In genomic region chr11:11973361-11973800, GRCh38 we compare ENCODE assay signal across 12 cellular contexts. TPM values are rescaled to one million over a fixed set of nuclear protein-coding genes. Genes with fewer than 3 reads are reported as not detected.
DNase-seq lines count a peak whose midpoint lies in the region; ATAC-seq and TF ChIP-seq lines count a peak whose summit lies in the region.
"Had no signal": no experiment of that assay in that cellular context is flagged by ENCODE, and none has a peak within 500 bp of the region (broad histone marks: within the 10 kb centered on the region; RNA-seq: fewer than 3 reads in every experiment).

No MANE protein-coding gene starts in this region.

- ATAC-seq in right lobe of liver, result peak; percentile 49 to 69 (median 60)
- ATAC-seq: effector memory CD8-positive, alpha-beta T cell had no signal

- H3K4me1 Mint-ChIP-seq in endothelial cell (ENCODE audit: unreplicated experiment) (peaks cover 27% of the 10 kb centered on the region), nephron progenitor cell (peaks cover 47% of the 10 kb centered on the region)

- H3K27ac Mint-ChIP-seq in endothelial cell (ENCODE audit: unreplicated experiment) (no peak overlapping the region), nephron progenitor cell (no peak overlapping the region)
- H3K27ac Mint-ChIP-seq: activated CD4-positive, alpha-beta T cell treated with anti-CD3 and anti-CD28 coated beads, Interleukin-2, amount 10 ng/mL, durations not matched to agents 7 days and 5 days; effector memory CD8-positive, alpha-beta T cell had no signal

- intact Hi-C loops in right lobe of liver (cut with DNase I), result no loop called here

- H3K4me3 ChIP-seq in right lobe of liver (no peak overlapping the region), skeletal muscle tissue (ENCODE audit: low read length in 3 of 3) (peak overlapping the region in 1 of 3 donors; percentile 49)

- no peaks in the 10 kb centered on the region for H3K27me3 ChIP-seq in right lobe of liver
- H3K27me3 ChIP-seq in skeletal muscle tissue (ENCODE audit: control insufficient read depth in 3 of 3, insufficient read depth in 3 of 3, low read length in 3 of 3), result no peaks in the 10 kb centered on the region

- H3K36me3 ChIP-seq in right lobe of liver (no peaks in the 10 kb centered on the region), skeletal muscle tissue (ENCODE audit: control insufficient read depth in 3 of 3, insufficient read depth in 3 of 3, low read length in 3 of 3) (no peaks in the 10 kb centered on the region)

- H3K27ac ChIP-seq in right lobe of liver (peak overlapping the region; percentile 4 to 73 (median 33)), skeletal muscle tissue (ENCODE audit: low read depth, low read length) (peak overlapping the region; percentile 67)

- H3K9ac ChIP-seq in skeletal muscle tissue (ENCODE audit: low read depth in 1 of 3, low read length in 3 of 3), result peak overlapping the region in 1 of 3 donors; percentile 60

- H3K9me3 ChIP-seq in right lobe of liver, result no peaks in the 10 kb centered on the region
- no peaks in the 10 kb centered on the region for H3K9me3 ChIP-seq in skeletal muscle tissue (ENCODE audit: control insufficient read depth in 3 of 3, low read length in 3 of 3)

- H3K4me3 Mint-ChIP-seq in endothelial cell (ENCODE audit: unreplicated experiment), result no peak overlapping the region
- H3K4me3 Mint-ChIP-seq in nephron progenitor cell, result no peak overlapping the region
- H3K4me3 Mint-ChIP-seq: activated CD4-positive, alpha-beta T cell treated with anti-CD3 and anti-CD28 coated beads, Interleukin-2, amount 10 ng/mL, durations not matched to agents 7 days and 5 days; effector memory CD8-positive, alpha-beta T cell had no signal

- WGBS in right lobe of liver (ENCODE audit: insufficient coverage, low coverage, low lambda C conversion rate, missing lambda C conversion rate), result 34% methylated on average over 8 of the region's 8 CpGs

- no peaks in the 10 kb centered on the region for H3K9me3 Mint-ChIP-seq in endothelial cell (ENCODE audit: unreplicated experiment)
- H3K9me3 Mint-ChIP-seq in nephron progenitor cell, result no peaks in the 10 kb centered on the region
- H3K9me3 Mint-ChIP-seq: activated CD4-positive, alpha-beta T cell treated with anti-CD3 and anti-CD28 coated beads, Interleukin-2, amount 10 ng/mL, durations not matched to agents 7 days and 5 days; effector memory CD8-positive, alpha-beta T cell had no signal

- peaks cover 4% of the 10 kb centered on the region for H3K36me3 Mint-ChIP-seq in endothelial cell (ENCODE audit: low read depth, unreplicated experiment)
- H3K36me3 Mint-ChIP-seq in nephron progenitor cell (ENCODE audit: low read depth), result no peaks in the 10 kb centered on the region

- no peak for TF ChIP-seq POLR2A in right lobe of liver (IDR thresholded peaks at IDR 0.05)

- peak; percentile 71 for DNase-seq in GM04504 (ENCODE audit: low read depth)
- DNase-seq in dermis blood vessel endothelial cell, result peak; percentile 42
- peak; percentile 57 to 86 (median 74) for DNase-seq in right lobe of liver
- DNase-seq in SHP77 treated with DMSO at 0.1 percent for 48 hours (lab: John Stamatoyannopoulos, UW), result no peak
- no peak for DNase-seq in endothelial cell (ENCODE audit: low spot score)
- DNase-seq in nephron progenitor cell, result no peak
- DNase-seq in NAMALWA (ENCODE audit: low spot score), result no peak
- DNase-seq: activated CD4-positive, alpha-beta T cell treated with anti-CD3 and anti-CD28 coated beads, Interleukin-2, amount 10 ng/mL, durations not matched to agents 7 days and 5 days; effector memory CD8-positive, alpha-beta T cell; NCI-H774; small intestine had no signal

- TF ChIP-seq CTCF in right lobe of liver (IDR thresholded peaks at IDR 0.05) (no peak), endothelial cell (IDR thresholded peaks at IDR 0.05; ENCODE audit: unreplicated experiment) (no peak), nephron progenitor cell (IDR thresholded peaks at IDR 0.05) (no peak)

- H3K27me3 Mint-ChIP-seq in endothelial cell (ENCODE audit: unreplicated experiment) (peaks cover 3% of the 10 kb centered on the region), nephron progenitor cell (ENCODE audit: low read depth, poor library complexity) (peaks cover 2% of the 10 kb centered on the region)
- H3K27me3 Mint-ChIP-seq: activated CD4-positive, alpha-beta T cell treated with anti-CD3 and anti-CD28 coated beads, Interleukin-2, amount 10 ng/mL, durations not matched to agents 7 days and 5 days had no signal

- peaks cover 0 to 30% (median 15%) of the 10 kb centered on the region in 4 donors for H3K4me1 ChIP-seq in right lobe of liver
- H3K4me1 ChIP-seq in skeletal muscle tissue (ENCODE audit: control insufficient read depth in 3 of 3, insufficient read depth in 3 of 3, low read length in 3 of 3), result peaks cover 47 to 67% (median 60%) of the 10 kb centered on the region in 3 donors

RNA-seq across cellular contexts. Expression of gene DKK3, which starts 35.0 kb away (rescaled TPM):
- 107 and 156 TPM in 2 replicates for total RNA-seq in dermis blood vessel endothelial cell
- total RNA-seq in right lobe of liver, result 10 to 100 TPM in 2 of 6 experiments, 1 to 10 TPM in 4; 3.0 to 16.9 (median 5.5) TPM
- total RNA-seq in skeletal muscle tissue, result 56.4 TPM
- 8.4 TPM for total RNA-seq in endothelial cell (ENCODE audit: unreplicated experiment)
- total RNA-seq: activated CD4-positive, alpha-beta T cell treated with anti-CD3 and anti-CD28 coated beads, Interleukin-2, amount 10 ng/mL, durations not matched to agents 7 days and 5 days had no signal

Comparison
In these comparisons a context has a peak if more than half of its experiments do, and no peak if none do; other contexts are left out.
1. DNase-seq: peak in GM04504 (single experiment), dermis blood vessel endothelial cell (single experiment) and right lobe of liver (3 of 3); none in SHP77 treated with DMSO at 0.1 percent for 48 hours (single experiment), endothelial cell (single experiment), nephron progenitor cell (single experiment) and NAMALWA (single experiment).